1 cellular context compared by ENCODE assay signal in the genomic region with DNA sequence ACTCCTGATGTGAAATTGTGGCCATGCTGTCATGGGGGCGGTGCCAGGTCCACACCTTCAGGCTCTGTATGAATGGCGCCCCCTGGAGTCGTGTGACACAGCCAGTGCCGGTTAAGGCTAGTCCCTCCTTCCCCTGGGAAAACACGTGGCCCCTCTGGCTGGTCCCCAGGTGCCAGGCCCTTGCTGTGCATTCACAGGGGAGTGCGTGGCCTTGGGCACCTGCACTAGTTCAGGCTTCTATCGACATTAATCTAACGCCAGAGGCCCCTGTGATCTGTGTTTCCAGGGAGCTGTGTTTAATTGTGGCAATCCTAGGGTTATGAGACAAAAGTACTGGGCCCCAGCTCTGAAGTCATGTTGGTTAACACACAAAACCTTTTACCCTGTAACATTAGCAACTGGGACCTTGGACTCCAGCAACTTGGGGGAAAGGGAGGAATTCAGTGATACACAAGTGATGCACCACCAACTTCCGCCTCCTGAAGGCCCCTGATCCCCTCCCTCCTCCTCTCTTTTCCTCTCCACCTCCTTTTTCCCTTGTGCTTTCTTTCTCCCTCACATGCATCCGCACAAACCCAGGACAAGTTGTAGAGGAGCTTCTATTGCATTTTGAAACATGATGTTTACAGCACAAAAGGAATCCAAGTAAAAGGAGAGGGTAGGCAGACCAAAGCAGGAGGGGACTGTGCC.
TF ChIP-seq lines count a peak whose summit lies in the region.

No MANE protein-coding gene starts in this region.

TF ChIP-seq in HepG2, 621 proteins besides CTCF, POLR2A, EP300 and RAD21 (continued from another document and continues in another):
- TF ChIP-seq ZGPAT (CRISPR knock-in tag; IDR thresholded peaks at IDR 0.05) (peak; percentile 90), CBFB (CRISPR knock-in tag; IDR thresholded peaks at IDR 0.05) (peak; percentile 57; the same call in 1 of the 2 replicates), ZNF383 (CRISPR knock-in tag; IDR thresholded peaks at IDR 0.05; ENCODE audit: borderline replicate concordance) (no peak), NR2F1 (CRISPR knock-in tag; IDR thresholded peaks at IDR 0.05) (peak in 1 of 2 experiments; percentile 54; a peak in 2 of 4 replicates), MEIS1 (CRISPR knock-in tag; IDR thresholded peaks at IDR 0.05; ENCODE audit: borderline replicate concordance) (peak; percentile 36; the same call in 1 of the 2 replicates), JUNB (CRISPR knock-in tag; IDR thresholded peaks at IDR 0.05; ENCODE audit: borderline replicate concordance) (no peak), ZNF563 (CRISPR knock-in tag; IDR thresholded peaks at IDR 0.05) (0 out of 2 replicates have a peak, but pooled peaks have one; percentile 17), KLF11 (CRISPR knock-in tag; IDR thresholded peaks at IDR 0.05) (peak; percentile 81; the same call in 1 of the 2 replicates), ZNF607 (CRISPR knock-in tag; IDR thresholded peaks at IDR 0.05; ENCODE audit: borderline replicate concordance) (peak; percentile 80; the same call in 1 of the 2 replicates), ATF7-NPFF (CRISPR knock-in tag; IDR thresholded peaks at IDR 0.05; ENCODE audit: low read depth) (peak; percentile 38; the same call in 1 of the 2 replicates), HOXA3 (CRISPR knock-in tag; IDR thresholded peaks at IDR 0.05) (peak; percentile 68; the same call in 1 of the 2 replicates), ZBTB26 (CRISPR knock-in tag; IDR thresholded peaks at IDR 0.05; ENCODE audit: borderline replicate concordance) (peak; percentile 59; the same call in 1 of the 2 replicates), TSC22D2 (CRISPR knock-in tag; IDR thresholded peaks at IDR 0.05; ENCODE audit: borderline replicate concordance) (peak; percentile 28; the same call in 1 of the 2 replicates), NONO (IDR thresholded peaks at IDR 0.05) (no peak), NONO (CRISPR knock-in tag; conservative IDR thresholded peaks at IDR 0.05) (peak; percentile 87), ZNF292 (CRISPR knock-in tag; IDR thresholded peaks at IDR 0.05; ENCODE audit: borderline replicate concordance, low read depth) (peak; percentile 42; the same call in 1 of the 2 replicates), ZNF160 (CRISPR knock-in tag; IDR thresholded peaks at IDR 0.05) (peak; percentile 77; the same call in 1 of the 2 replicates), AHR (CRISPR knock-in tag; IDR thresholded peaks at IDR 0.05) (peak; percentile 61; the same call in 1 of the 2 replicates), PAWR (CRISPR knock-in tag; IDR thresholded peaks at IDR 0.05; ENCODE audit: borderline replicate concordance) (no peak), ZBTB43 (CRISPR knock-in tag; conservative IDR thresholded peaks at IDR 0.05) (peak; percentile 34; the same call in 1 of the 2 replicates), FOXA3 (CRISPR knock-in tag; IDR thresholded peaks at IDR 0.05) (peak; percentile 37), ZNF34 (CRISPR knock-in tag; IDR thresholded peaks at IDR 0.05; ENCODE audit: borderline replicate concordance) (peak; percentile 40; the same call in 1 of the 2 replicates), ZNF501 (CRISPR knock-in tag; IDR thresholded peaks at IDR 0.05) (peak; percentile 92), POGZ (CRISPR knock-in tag; IDR thresholded peaks at IDR 0.05) (peak; percentile 27), CREM (IDR thresholded peaks at IDR 0.05) (peak; percentile 54), CREM (CRISPR knock-in tag; IDR thresholded peaks at IDR 0.05) (no peak), YY1 (IDR thresholded peaks at IDR 0.05; ENCODE audit: insufficient read depth, insufficient replicate concordance, low read depth, low read length) (peak; percentile 60), MXD1 (CRISPR knock-in tag; IDR thresholded peaks at IDR 0.05) (peak; percentile 46; the same call in 1 of the 2 replicates), RARA (CRISPR knock-in tag; IDR thresholded peaks at IDR 0.05) (peak; percentile 66; the same call in 1 of the 2 replicates), ZNF274 (CRISPR knock-in tag; IDR thresholded peaks at IDR 0.05) (peak; percentile 62; the same call in 1 of the 2 replicates), ARNTL (CRISPR knock-in tag; IDR thresholded peaks at IDR 0.05) (peak; percentile 94), ZNF569 (CRISPR knock-in tag; IDR thresholded peaks at IDR 0.05; ENCODE audit: borderline replicate concordance) (no peak), SPEN (CRISPR knock-in tag; IDR thresholded peaks at IDR 0.05; ENCODE audit: low read depth) (peak; percentile 63; the same call in 1 of the 2 replicates), KMT2A (CRISPR knock-in tag; IDR thresholded peaks at IDR 0.05) (peak; percentile 61), HNF1B (CRISPR knock-in tag; IDR thresholded peaks at IDR 0.05) (peak; percentile 69), TEAD2 (CRISPR knock-in tag; IDR thresholded peaks at IDR 0.05) (no peak), ZNF3 (CRISPR knock-in tag; IDR thresholded peaks at IDR 0.05) (0 out of 2 replicates have a peak, but pooled peaks have one; percentile 24)
- TF ChIP-seq, protein P1, sequence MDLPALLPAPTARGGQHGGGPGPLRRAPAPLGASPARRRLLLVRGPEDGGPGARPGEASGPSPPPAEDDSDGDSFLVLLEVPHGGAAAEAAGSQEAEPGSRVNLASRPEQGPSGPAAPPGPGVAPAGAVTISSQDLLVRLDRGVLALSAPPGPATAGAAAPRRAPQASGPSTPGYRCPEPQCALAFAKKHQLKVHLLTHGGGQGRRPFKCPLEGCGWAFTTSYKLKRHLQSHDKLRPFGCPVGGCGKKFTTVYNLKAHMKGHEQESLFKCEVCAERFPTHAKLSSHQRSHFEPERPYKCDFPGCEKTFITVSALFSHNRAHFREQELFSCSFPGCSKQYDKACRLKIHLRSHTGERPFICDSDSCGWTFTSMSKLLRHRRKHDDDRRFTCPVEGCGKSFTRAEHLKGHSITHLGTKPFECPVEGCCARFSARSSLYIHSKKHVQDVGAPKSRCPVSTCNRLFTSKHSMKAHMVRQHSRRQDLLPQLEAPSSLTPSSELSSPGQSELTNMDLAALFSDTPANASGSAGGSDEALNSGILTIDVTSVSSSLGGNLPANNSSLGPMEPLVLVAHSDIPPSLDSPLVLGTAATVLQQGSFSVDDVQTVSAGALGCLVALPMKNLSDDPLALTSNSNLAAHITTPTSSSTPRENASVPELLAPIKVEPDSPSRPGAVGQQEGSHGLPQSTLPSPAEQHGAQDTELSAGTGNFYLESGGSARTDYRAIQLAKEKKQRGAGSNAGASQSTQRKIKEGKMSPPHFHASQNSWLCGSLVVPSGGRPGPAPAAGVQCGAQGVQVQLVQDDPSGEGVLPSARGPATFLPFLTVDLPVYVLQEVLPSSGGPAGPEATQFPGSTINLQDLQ (CRISPR knock-in tag; IDR thresholded peaks at IDR 0.05) = 0 out of 2 replicates have a peak, but pooled peaks have one; percentile 54
- TF ChIP-seq, protein P2, sequence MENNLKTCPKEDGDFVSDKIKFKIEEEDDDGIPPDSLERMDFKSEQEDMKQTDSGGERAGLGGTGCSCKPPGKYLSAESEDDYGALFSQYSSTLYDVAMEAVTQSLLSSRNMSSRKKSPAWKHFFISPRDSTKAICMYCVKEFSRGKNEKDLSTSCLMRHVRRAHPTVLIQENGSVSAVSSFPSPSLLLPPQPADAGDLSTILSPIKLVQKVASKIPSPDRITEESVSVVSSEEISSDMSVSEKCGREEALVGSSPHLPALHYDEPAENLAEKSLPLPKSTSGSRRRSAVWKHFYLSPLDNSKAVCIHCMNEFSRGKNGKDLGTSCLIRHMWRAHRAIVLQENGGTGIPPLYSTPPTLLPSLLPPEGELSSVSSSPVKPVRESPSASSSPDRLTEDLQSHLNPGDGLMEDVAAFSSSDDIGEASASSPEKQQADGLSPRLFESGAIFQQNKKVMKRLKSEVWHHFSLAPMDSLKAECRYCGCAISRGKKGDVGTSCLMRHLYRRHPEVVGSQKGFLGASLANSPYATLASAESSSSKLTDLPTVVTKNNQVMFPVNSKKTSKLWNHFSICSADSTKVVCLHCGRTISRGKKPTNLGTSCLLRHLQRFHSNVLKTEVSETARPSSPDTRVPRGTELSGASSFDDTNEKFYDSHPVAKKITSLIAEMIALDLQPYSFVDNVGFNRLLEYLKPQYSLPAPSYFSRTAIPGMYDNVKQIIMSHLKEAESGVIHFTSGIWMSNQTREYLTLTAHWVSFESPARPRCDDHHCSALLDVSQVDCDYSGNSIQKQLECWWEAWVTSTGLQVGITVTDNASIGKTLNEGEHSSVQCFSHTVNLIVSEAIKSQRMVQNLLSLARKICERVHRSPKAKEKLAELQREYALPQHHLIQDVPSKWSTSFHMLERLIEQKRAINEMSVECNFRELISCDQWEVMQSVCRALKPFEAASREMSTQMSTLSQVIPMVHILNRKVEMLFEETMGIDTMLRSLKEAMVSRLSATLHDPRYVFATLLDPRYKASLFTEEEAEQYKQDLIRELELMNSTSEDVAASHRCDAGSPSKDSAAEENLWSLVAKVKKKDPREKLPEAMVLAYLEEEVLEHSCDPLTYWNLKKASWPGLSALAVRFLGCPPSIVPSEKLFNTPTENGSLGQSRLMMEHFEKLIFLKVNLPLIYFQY (CRISPR knock-in tag; IDR thresholded peaks at IDR 0.05; ENCODE audit: borderline replicate concordance) = peak; percentile 73; the same call in 1 of the 2 replicates
- TF ChIP-seq, protein P3, sequence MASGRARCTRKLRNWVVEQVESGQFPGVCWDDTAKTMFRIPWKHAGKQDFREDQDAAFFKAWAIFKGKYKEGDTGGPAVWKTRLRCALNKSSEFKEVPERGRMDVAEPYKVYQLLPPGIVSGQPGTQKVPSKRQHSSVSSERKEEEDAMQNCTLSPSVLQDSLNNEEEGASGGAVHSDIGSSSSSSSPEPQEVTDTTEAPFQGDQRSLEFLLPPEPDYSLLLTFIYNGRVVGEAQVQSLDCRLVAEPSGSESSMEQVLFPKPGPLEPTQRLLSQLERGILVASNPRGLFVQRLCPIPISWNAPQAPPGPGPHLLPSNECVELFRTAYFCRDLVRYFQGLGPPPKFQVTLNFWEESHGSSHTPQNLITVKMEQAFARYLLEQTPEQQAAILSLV (CRISPR knock-in tag; IDR thresholded peaks at IDR 0.05; ENCODE audit: borderline replicate concordance) = no peak
- TF ChIP-seq, protein P4, sequence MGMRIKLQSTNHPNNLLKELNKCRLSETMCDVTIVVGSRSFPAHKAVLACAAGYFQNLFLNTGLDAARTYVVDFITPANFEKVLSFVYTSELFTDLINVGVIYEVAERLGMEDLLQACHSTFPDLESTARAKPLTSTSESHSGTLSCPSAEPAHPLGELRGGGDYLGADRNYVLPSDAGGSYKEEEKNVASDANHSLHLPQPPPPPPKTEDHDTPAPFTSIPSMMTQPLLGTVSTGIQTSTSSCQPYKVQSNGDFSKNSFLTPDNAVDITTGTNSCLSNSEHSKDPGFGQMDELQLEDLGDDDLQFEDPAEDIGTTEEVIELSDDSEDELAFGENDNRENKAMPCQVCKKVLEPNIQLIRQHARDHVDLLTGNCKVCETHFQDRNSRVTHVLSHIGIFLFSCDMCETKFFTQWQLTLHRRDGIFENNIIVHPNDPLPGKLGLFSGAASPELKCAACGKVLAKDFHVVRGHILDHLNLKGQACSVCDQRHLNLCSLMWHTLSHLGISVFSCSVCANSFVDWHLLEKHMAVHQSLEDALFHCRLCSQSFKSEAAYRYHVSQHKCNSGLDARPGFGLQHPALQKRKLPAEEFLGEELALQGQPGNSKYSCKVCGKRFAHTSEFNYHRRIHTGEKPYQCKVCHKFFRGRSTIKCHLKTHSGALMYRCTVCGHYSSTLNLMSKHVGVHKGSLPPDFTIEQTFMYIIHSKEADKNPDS (CRISPR knock-in tag; IDR thresholded peaks at IDR 0.05) = no peak
